ENCODE assay signal across 18 cellular contexts in genomic region chr2:6290212-6290611, GRCh38.
DNase-seq lines count a peak whose midpoint lies in the region; ATAC-seq, FAIRE-seq and TF ChIP-seq lines count a peak whose summit lies in the region.
"Had no signal": no experiment of that assay in that cellular context is flagged by ENCODE, and none has a peak within 500 bp of the region (broad histone marks: within the 10 kb centered on the region; RNA-seq: fewer than 3 reads in every experiment).

No MANE protein-coding gene starts in this region.

- TF ChIP-seq CTCF in OCI-LY1 (IDR thresholded peaks at IDR 0.05; ENCODE audit: low read length) (no peak), H1 (IDR thresholded peaks at IDR 0.05; ENCODE audit: control extremely low read depth in 1 of 3, insufficient read depth in 1 of 3, low read depth in 1 of 3, low read length in 3 of 3) (no peak), neural crest cell (conservative IDR thresholded peaks at IDR 0.05) (no peak)

- peak overlapping the region; percentile 17 for H3K27ac Mint-ChIP-seq in neural crest cell (ENCODE audit: unreplicated experiment)
- H3K27ac Mint-ChIP-seq in stimulated activated memory B cell treated with anti-CD40 and anti-IgM and Interleukin-4, amounts not matched to agents 10 μg/mL and 1 μg/mL and 100 μg/mL, for 72 hours = no peak overlapping the region
- H3K27ac Mint-ChIP-seq: CD4-positive, alpha-beta T cell; HFFc6 had no signal

- CTCF ChIA-PET in H1 (lab: Charles Lee; ENCODE audit: partially characterized antibody) = interaction anchor here (1.4 kb wide), 1 partner anchor 63 kb away, joined by 4 read pairs; no protein-coding TSS in a partner anchor

- H3K4me3 Mint-ChIP-seq in neural crest cell = no peak overlapping the region
- no peak overlapping the region for H3K4me3 Mint-ChIP-seq in stimulated activated memory B cell treated with anti-CD40 and anti-IgM and Interleukin-4, amounts not matched to agents 10 μg/mL and 1 μg/mL and 100 μg/mL, for 72 hours
- H3K4me3 Mint-ChIP-seq: CD4-positive, alpha-beta T cell; HFFc6 had no signal

- H3K9me2 ChIP-seq in OCI-LY1 (ENCODE audit: low read depth, low read length) = no peaks in the 10 kb centered on the region

- FAIRE-seq in H1 (lab: Jason Lieb, UNC) = no peak
- FAIRE-seq: A549, D721Med, HepG2, HTR-8/SVneo had no signal

- DNase-seq in H1 (ENCODE audit: low read depth in 1 of 2, low spot score in 2 of 2) (no peak), neural crest cell (ENCODE audit: low read depth, low spot score) (no peak), NCI-H345 (lab: John Stamatoyannopoulos, UW) (no peak), activated gamma-delta T cell (lab: John Stamatoyannopoulos, UW) (no peak)
- DNase-seq: C1 segment of cervical spinal cord; CD4-positive, alpha-beta T cell; DMS53; GF-D8; HCEC 1CT; HFFc6 had no signal

- H3K27me3 Mint-ChIP-seq in neural crest cell (ENCODE audit: low read depth) = no peaks in the 10 kb centered on the region
- no peaks in the 10 kb centered on the region for H3K27me3 Mint-ChIP-seq in stimulated activated memory B cell treated with anti-CD40 and anti-IgM and Interleukin-4, amounts not matched to agents 10 μg/mL and 1 μg/mL and 100 μg/mL, for 72 hours
- H3K27me3 Mint-ChIP-seq: CD4-positive, alpha-beta T cell had no signal

- peaks cover 13% of the 10 kb centered on the region for H3K9me3 Mint-ChIP-seq in neural crest cell
- peaks cover 16% of the 10 kb centered on the region for H3K9me3 Mint-ChIP-seq in stimulated activated memory B cell treated with anti-CD40 and anti-IgM and Interleukin-4, amounts not matched to agents 10 μg/mL and 1 μg/mL and 100 μg/mL, for 72 hours

- H3K23ac ChIP-seq in H1 (ENCODE audit: insufficient read length) = no peak overlapping the region

- H3K14ac ChIP-seq in H1 (ENCODE audit: insufficient read length) = no peak overlapping the region

- ATAC-seq in stimulated activated memory B cell treated with anti-CD40 and anti-IgM and Interleukin-4, amounts not matched to agents 10 μg/mL and 1 μg/mL and 100 μg/mL, for 72 hours = no peak
- ATAC-seq in HG02623 (IDR thresholded peaks at IDR 0.05; ENCODE audit: unreplicated experiment) = no peak
- ATAC-seq: A549, HepG2 had no signal

- no peak overlapping the region; a peak in 1 of 20 replicates for H3K4me3 ChIP-seq in BLaER1 treated with 17β-estradiol and CSF1 and Interleukin-3, amounts not matched to agents 10 nM and 100 nM
- H3K4me3 ChIP-seq in OCI-LY1 (ENCODE audit: low read depth, low read length, poor library complexity, severe bottlenecking) (no peak overlapping the region), H1 (ENCODE audit: extremely low read depth in 1 of 4, insufficient read depth in 2 of 4, low read depth in 3 of 4, low read length in 4 of 4) (no peak overlapping the region)
- H3K4me3 ChIP-seq: A549 had no signal

- H2AFZ ChIP-seq in OCI-LY1 (ENCODE audit: low read length) (peak overlapping the region; percentile 59; the same call in 1 of the 2 replicates), H1 (ENCODE audit: low read length) (no peak overlapping the region)

- no peak for TF ChIP-seq RAD21 in H1 (IDR thresholded peaks at IDR 0.05 in 1 of 2, conservative IDR thresholded peaks at IDR 0.05 in 1 of 2; ENCODE audit: low read depth in 2 of 2, low read length in 2 of 2)

- H2AK5ac ChIP-seq in H1 (ENCODE audit: low read depth, low read length) = no peak overlapping the region

- no peak overlapping the region for H3K27ac ChIP-seq in BLaER1 treated with 17β-estradiol and CSF1 and Interleukin-3, amounts not matched to agents 10 nM and 100 nM
- H3K27ac ChIP-seq in OCI-LY1 (ENCODE audit: low read depth, low read length, poor library complexity, severe bottlenecking) (peak overlapping the region; percentile 69), H1 (ENCODE audit: low read depth, low read length) (no peak overlapping the region)
- H3K27ac ChIP-seq: A549 had no signal

- no peak overlapping the region for H2BK5ac ChIP-seq in H1 (ENCODE audit: low read depth, low read length)

- peak overlapping the region in 8 of 11 experiments; percentile 17 to 62 (median 52); a peak in 13 of 22 replicates for H3K4me2 ChIP-seq in BLaER1 treated with 17β-estradiol and CSF1 and Interleukin-3, amounts not matched to agents 10 nM and 100 nM
- H3K4me2 ChIP-seq in OCI-LY1 (ENCODE audit: low read length) = no peak overlapping the region; the same call in 1 of the 2 replicates
- H3K4me2 ChIP-seq in H1 (ENCODE audit: insufficient read depth in 1 of 2, low read depth in 2 of 2, low read length in 2 of 2) = no peak overlapping the region
- H3K4me2 ChIP-seq: A549 had no signal

- H3K56ac ChIP-seq in H1 (replicated peaks; ENCODE audit: insufficient read length, low read depth, low read length) = no peak overlapping the region

- no peaks in the 10 kb centered on the region for H3K79me1 ChIP-seq in H1 (ENCODE audit: low read depth, low read length)

- no peak overlapping the region for H4K5ac ChIP-seq in H1 (ENCODE audit: insufficient read length, low read depth, low read length)

- H3K27me3 ChIP-seq in BLaER1 treated with 17β-estradiol and CSF1 and Interleukin-3, amounts not matched to agents 10 nM and 100 nM = no peaks in the 10 kb centered on the region
- no peaks in the 10 kb centered on the region for H3K27me3 ChIP-seq in OCI-LY1 (ENCODE audit: insufficient read depth, low read length)
- H3K27me3 ChIP-seq in H1 (replicated peaks in 1 of 4; ENCODE audit: control insufficient read depth in 3 of 4, extremely low read depth in 1 of 4, insufficient read depth in 3 of 4, low read length in 3 of 4) = no peaks in the 10 kb centered on the region

- peaks cover 34 to 67% (median 57%) of the 10 kb centered on the region in 11 experiments for H3K9me3 ChIP-seq in BLaER1 treated with 17β-estradiol and CSF1 and Interleukin-3, amounts not matched to agents 10 nM and 100 nM (replicated peaks in 1 of 11)
- H3K9me3 ChIP-seq in OCI-LY1 (ENCODE audit: low read length) (peaks cover 3% of the 10 kb centered on the region; the same call in 1 of the 2 replicates), H1 (ENCODE audit: insufficient read depth in 2 of 2, low read depth in 1 of 2, low read length in 1 of 2) (0 out of 4 replicates have a peak, but pooled peaks cover 0 to 4% of the 10 kb centered on the region in 2 experiments)

- no peaks in the 10 kb centered on the region for H3K79me2 ChIP-seq in OCI-LY1 (ENCODE audit: insufficient read depth, low read length)
- no peaks in the 10 kb centered on the region for H3K79me2 ChIP-seq in H1 (ENCODE audit: control insufficient read depth in 1 of 2, insufficient read depth in 2 of 2, low read length in 2 of 2)

- 80% methylated on average over 4 of the region's 4 CpGs; no CpG with 5 or more reads in 1 of the 2 experiments for WGBS in H1 (ENCODE audit: extremely low coverage in 1 of 2, insufficient coverage in 1 of 2, insufficient read length in 1 of 2, insufficient replicate concordance in 2 of 2, low coverage in 1 of 2, low lambda C conversion rate in 2 of 2, missing lambda C conversion rate in 1 of 2), 2 experiments

- no peak overlapping the region for H2BK120ac ChIP-seq in H1 (replicated peaks; ENCODE audit: low read depth, low read length)

- no peak overlapping the region for H3K4ac ChIP-seq in H1 (replicated peaks; ENCODE audit: insufficient read length, low read depth, low read length)

- TF ChIP-seq POLR2A in H1 (IDR thresholded peaks at IDR 0.05; ENCODE audit: control extremely low read depth in 1 of 2, low read depth in 2 of 2, low read length in 2 of 2) = no peak

- H3K4me1 Mint-ChIP-seq in neural crest cell = peaks cover 11% of the 10 kb centered on the region
- no peaks in the 10 kb centered on the region for H3K4me1 Mint-ChIP-seq in stimulated activated memory B cell treated with anti-CD40 and anti-IgM and Interleukin-4, amounts not matched to agents 10 μg/mL and 1 μg/mL and 100 μg/mL, for 72 hours

- H4K8ac ChIP-seq in H1 (ENCODE audit: extremely low read depth, insufficient read depth, low read length) = peak overlapping the region; percentile 35; the same call in 1 of the 2 replicates

- H3K4me1 ChIP-seq in BLaER1 treated with 17β-estradiol and CSF1 and Interleukin-3, amounts not matched to agents 10 nM and 100 nM = peaks cover 0 to 26% (median 18%) of the 10 kb centered on the region in 10 experiments; a peak in 15 of 20 replicates
- peaks cover 42% of the 10 kb centered on the region for H3K4me1 ChIP-seq in OCI-LY1 (ENCODE audit: insufficient read depth, low read length, severe bottlenecking)
- H3K4me1 ChIP-seq in H1 (replicated peaks in 1 of 4; ENCODE audit: control insufficient read depth in 3 of 4, insufficient read depth in 4 of 4, low read length in 3 of 4) = no peaks in the 10 kb centered on the region
- H3K4me1 ChIP-seq: A549 had no signal

- no peak overlapping the region for H2BK15ac ChIP-seq in H1 (ENCODE audit: low read length)

- H3K9ac ChIP-seq in BLaER1 treated with 17β-estradiol and CSF1 and Interleukin-3, amounts not matched to agents 10 nM and 100 nM = no peak overlapping the region
- H3K9ac ChIP-seq in OCI-LY1 (ENCODE audit: low read length) (no peak overlapping the region; the same call in 1 of the 2 replicates), H1 (replicated peaks in 1 of 4; ENCODE audit: extremely low read depth in 1 of 4, low read depth in 3 of 4, low read length in 3 of 4) (no peak overlapping the region)

- H3K23me2 ChIP-seq in H1 (ENCODE audit: low read depth, low read length) = no peaks in the 10 kb centered on the region

- peaks cover 0 to 6% (median 0%) of the 10 kb centered on the region in 11 experiments; a peak in 3 of 22 replicates for H3K36me3 ChIP-seq in BLaER1 treated with 17β-estradiol and CSF1 and Interleukin-3, amounts not matched to agents 10 nM and 100 nM
- no peaks in the 10 kb centered on the region for H3K36me3 ChIP-seq in OCI-LY1 (ENCODE audit: insufficient read depth, low read length)
- H3K36me3 ChIP-seq in H1 (ENCODE audit: control insufficient read depth in 2 of 4, insufficient read depth in 4 of 4, low read length in 3 of 4) = no peaks in the 10 kb centered on the region

- POLR2A ChIA-PET in H1 (lab: Charles Lee; ENCODE audit: partially characterized antibody) = interaction anchor here (0.9 kb wide), 1 partner anchor 13 kb away, joined by 3 read pairs; no protein-coding TSS in a partner anchor

- no peak overlapping the region for H2BK20ac ChIP-seq in H1 (ENCODE audit: low read length)

- no peak overlapping the region for H4K91ac ChIP-seq in H1 (replicated peaks; ENCODE audit: insufficient read length, low read length)

- H2BK12ac ChIP-seq in H1 (ENCODE audit: low read depth, low read length) = no peak overlapping the region

- H3K36me3 Mint-ChIP-seq in neural crest cell (ENCODE audit: low read depth) = peaks cover 18% of the 10 kb centered on the region
- peaks cover 10% of the 10 kb centered on the region for H3K36me3 Mint-ChIP-seq in stimulated activated memory B cell treated with anti-CD40 and anti-IgM and Interleukin-4, amounts not matched to agents 10 μg/mL and 1 μg/mL and 100 μg/mL, for 72 hours

- no peak overlapping the region for H3K18ac ChIP-seq in H1 (ENCODE audit: extremely low read depth, low read length)

- no peak for TF ChIP-seq EP300 in H1 (IDR thresholded peaks at IDR 0.05; ENCODE audit: borderline replicate concordance in 1 of 2, low read depth in 2 of 2, low read length in 2 of 2)

- no peaks in the 10 kb centered on the region for H3F3A ChIP-seq in OCI-LY1 (ENCODE audit: insufficient read depth, low read length)

- H4K20me1 ChIP-seq in BLaER1 treated with 17β-estradiol and CSF1 and Interleukin-3, amounts not matched to agents 10 nM and 100 nM = no peaks in the 10 kb centered on the region
- H4K20me1 ChIP-seq in OCI-LY1 (ENCODE audit: insufficient read depth, low read length) = no peaks in the 10 kb centered on the region
- no peaks in the 10 kb centered on the region for H4K20me1 ChIP-seq in H1 (replicated peaks in 1 of 2; ENCODE audit: control insufficient read depth in 1 of 2, insufficient read depth in 2 of 2, low read length in 2 of 2)

Comparison
In these comparisons a context has a peak if more than half of its experiments do, and no peak if none do; other contexts are left out.
1. H3K4me2 ChIP-seq: peak in BLaER1 treated with 17β-estradiol and CSF1 and Interleukin-3, amounts not matched to agents 10 nM and 100 nM (8 of 11); none in OCI-LY1 (single experiment) and H1 (0 of 2).